ENCODE assay signal across 23 cellular contexts in the genomic region with DNA sequence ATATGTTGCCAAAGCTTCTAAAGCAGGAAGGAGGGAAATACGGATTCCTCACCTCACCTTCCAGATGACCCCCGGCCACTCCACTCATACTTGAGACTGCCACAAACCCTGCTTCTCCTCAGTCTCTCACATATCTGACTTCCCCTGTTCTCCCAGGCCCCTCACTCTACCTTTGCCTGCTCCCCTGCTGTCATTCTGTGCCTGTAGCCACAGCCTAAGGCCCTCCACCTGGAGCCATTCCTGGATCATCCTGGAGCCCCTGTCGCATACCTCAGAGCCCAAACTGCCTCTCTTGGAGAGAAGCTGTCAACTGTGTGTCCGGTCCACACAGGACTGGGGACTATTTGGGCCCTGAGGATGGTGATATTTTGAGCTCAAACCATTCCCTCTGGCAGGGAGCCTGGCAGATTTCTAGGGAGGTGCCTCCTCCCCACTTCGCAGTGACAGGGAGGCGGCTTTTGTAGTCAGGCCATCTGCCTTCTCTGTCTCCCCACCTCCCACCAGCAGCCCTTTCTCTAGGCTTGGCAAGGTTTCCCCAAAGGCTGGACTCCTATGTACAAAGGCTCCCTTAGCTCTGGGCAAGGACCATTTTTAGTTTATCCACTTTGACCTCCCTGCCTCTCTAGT. TPM values are rescaled to one million over a fixed set of nuclear protein-coding genes. Genes with fewer than 3 reads are reported as not detected.
DNase-seq lines count a peak whose midpoint lies in the region; ATAC-seq and TF ChIP-seq lines count a peak whose summit lies in the region.
"Had no signal": no experiment of that assay in that cellular context is flagged by ENCODE, and none has a peak within 500 bp of the region (broad histone marks: within the 10 kb centered on the region; RNA-seq: fewer than 3 reads in every experiment).

No MANE protein-coding gene starts in this region.

- H3K9me3 ChIP-seq in heart left ventricle, result no peaks in the 10 kb centered on the region
- H3K9me3 ChIP-seq: tibial nerve had no signal

- H3K4me1 ChIP-seq in heart left ventricle, result peaks cover 0 to 39% (median 24%) of the 10 kb centered on the region in 12 donors

- WGBS in heart left ventricle, 4 donors, result 61 to 77% (median 66%) methylated on average over 6 of the region's 6 CpGs

- H3K4me3 ChIP-seq in heart left ventricle, result no peak overlapping the region
- H3K4me3 ChIP-seq: cardiac muscle cell, PC-9, tibial nerve had no signal

- no peak for TF ChIP-seq POLR2A in heart left ventricle (IDR thresholded peaks at IDR 0.05)

- H3K36me3 Mint-ChIP-seq in brain, result peaks cover 18% of the 10 kb centered on the region

- peak in 2 of 5 donors; percentile 32 to 52 for DNase-seq in heart left ventricle
- no peak for DNase-seq in cardiac septum (ENCODE audit: low spot score)
- DNase-seq in medulla oblongata (ENCODE audit: extremely low spot score), result peak; percentile 40
- no peak for DNase-seq in stimulated activated CD4-positive, alpha-beta T cell treated with anti-CD3 and anti-CD28 coated beads, Interleukin-4, amount 100 ng/mL, for 4 hours
- DNase-seq: activated CD4-positive, alpha-beta T cell treated with anti-CD3 and anti-CD28 coated beads for 1 hour; activated CD8-positive, alpha-beta memory T cell treated with anti-CD3 and anti-CD28 coated beads, Interleukin-2, amount 10 ng/mL, durations not matched to agents 7 days and 5 days; effector memory CD4-positive, alpha-beta T cell; immature natural killer cell; naive thymus-derived CD8-positive, alpha-beta T cell; NCI-H187 treated with DMSO at 0.1 percent for 48 hours; NCI-H526; PC-9; T-helper 9 cell had no signal

- H3K4me1 Mint-ChIP-seq in brain, result peaks cover 61% of the 10 kb centered on the region

- intact Hi-C loops in heart left ventricle (cut with DNase I) (no loop called here), cardiac septum (cut with DNase I) (no loop called here)

- H3K27ac Mint-ChIP-seq in brain, result peak overlapping the region in 4 of 5 experiments; percentile 91 to 99 (median 96)
- H3K27ac Mint-ChIP-seq: activated CD8-positive, alpha-beta memory T cell treated with anti-CD3 and anti-CD28 coated beads, Interleukin-2, amount 10 ng/mL, durations not matched to agents 7 days and 5 days; activated T-helper 2 cell treated with anti-CD3 and anti-CD28 coated beads, Interferon-gamma antibody, Interleukin-2, Interleukin-4, amounts not matched to agents 10 μg/mL and 5 μg/mL and 100 μg/mL, durations not matched to agents 14 hours and 24 hours and 36 hours; memory B cell; stimulated activated memory B cell treated with anti-CD40 and anti-IgM and Interleukin-4, amounts not matched to agents 10 μg/mL and 1 μg/mL and 100 μg/mL, for 72 hours had no signal

- peaks cover 0 to 2% (median 0%) of the 10 kb centered on the region in 5 experiments for H3K9me3 Mint-ChIP-seq in brain
- H3K9me3 Mint-ChIP-seq: activated T-helper 2 cell treated with anti-CD3 and anti-CD28 coated beads, Interferon-gamma antibody, Interleukin-2, Interleukin-4, amounts not matched to agents 10 μg/mL and 5 μg/mL and 100 μg/mL, durations not matched to agents 14 hours and 24 hours and 36 hours; immature natural killer cell; memory B cell; naive thymus-derived CD8-positive, alpha-beta T cell; stimulated activated memory B cell treated with anti-CD40 and anti-IgM and Interleukin-4, amounts not matched to agents 10 μg/mL and 1 μg/mL and 100 μg/mL, for 72 hours had no signal

- H3K27me3 Mint-ChIP-seq in brain, result peaks cover 24% of the 10 kb centered on the region

- peaks cover 0 to 19% (median 16%) of the 10 kb centered on the region in 9 donors for H3K36me3 ChIP-seq in heart left ventricle

- H3K27ac ChIP-seq in heart left ventricle, result peak overlapping the region in 11 of 12 donors; percentile 18 to 82 (median 76)
- H3K27ac ChIP-seq: cardiac muscle cell, PC-9, tibial nerve had no signal

- peak in 3 of 4 donors; percentile 9 to 28 (median 11) for ATAC-seq in heart left ventricle
- ATAC-seq in HG02938 (IDR thresholded peaks at IDR 0.05; ENCODE audit: unreplicated experiment), result no peak
- ATAC-seq in GM18873 (IDR thresholded peaks at IDR 0.05; ENCODE audit: low FRiP score, unreplicated experiment), result no peak
- no peak for ATAC-seq in HG02885 (IDR thresholded peaks at IDR 0.05; ENCODE audit: poor library complexity, unreplicated experiment)
- ATAC-seq: activated CD8-positive, alpha-beta memory T cell treated with anti-CD3 and anti-CD28 coated beads, Interleukin-2, amount 10 ng/mL, durations not matched to agents 7 days and 5 days; naive thymus-derived CD8-positive, alpha-beta T cell; stimulated activated memory B cell treated with anti-CD40 and anti-IgM and Interleukin-4, amounts not matched to agents 10 μg/mL and 1 μg/mL and 100 μg/mL, for 72 hours had no signal

- no peak for TF ChIP-seq CTCF in heart left ventricle (IDR thresholded peaks at IDR 0.05)
- TF ChIP-seq CTCF in brain (conservative IDR thresholded peaks at IDR 0.05), result no peak

- H3K4me3 Mint-ChIP-seq in brain, result peak overlapping the region; percentile 41 to 77 (median 53)
- H3K4me3 Mint-ChIP-seq: activated CD8-positive, alpha-beta memory T cell treated with anti-CD3 and anti-CD28 coated beads, Interleukin-2, amount 10 ng/mL, durations not matched to agents 7 days and 5 days; immature natural killer cell; memory B cell; stimulated activated memory B cell treated with anti-CD40 and anti-IgM and Interleukin-4, amounts not matched to agents 10 μg/mL and 1 μg/mL and 100 μg/mL, for 72 hours had no signal

- no peaks in the 10 kb centered on the region for H3K27me3 ChIP-seq in heart left ventricle
- H3K27me3 ChIP-seq: cardiac muscle cell, tibial nerve had no signal

RNA-seq across cellular contexts. Expression of a gene that starts 2.3 kb away (rescaled TPM):
- total RNA-seq in heart left ventricle (10 to 100 TPM; 51.1 to 75.4 (median 58.3) TPM), cardiac septum (56.4 TPM)
- polyA plus RNA-seq in heart left ventricle (10 to 100 TPM; 52.7 to 61.8 TPM), brain (ENCODE audit: insufficient read depth, low read depth, low replicate concordance) (95.0 TPM)

RNA-seq across cellular contexts. Expression of a gene that starts 6.3 kb away (rescaled TPM):
- total RNA-seq in heart left ventricle, result 100 to 1,000 TPM in 1 of 9 donors, 10 to 100 TPM in 8; 63.2 to 105 (median 73.2) TPM
- 10 to 100 TPM; 50.6 to 56.2 TPM for polyA plus RNA-seq in heart left ventricle
- total RNA-seq in cardiac septum, result 66.8 TPM
- 176 TPM for polyA plus RNA-seq in brain (ENCODE audit: insufficient read depth, low read depth, low replicate concordance)

RNA-seq across cellular contexts. Expression of a gene that starts 41.3 kb away (rescaled TPM):
- total RNA-seq in heart left ventricle, result 1 to 10 TPM in 1 of 9 donors, under 1 TPM in 1, not detected in 7; 0.80 to 1.3 TPM
- under 1 TPM; 0.14 to 0.46 TPM for polyA plus RNA-seq in heart left ventricle
- not detected for total RNA-seq in cardiac septum
- polyA plus RNA-seq in brain (ENCODE audit: insufficient read depth, low read depth, low replicate concordance), result 0.25 TPM
- total RNA-seq: activated CD8-positive, alpha-beta memory T cell treated with anti-CD3 and anti-CD28 coated beads, Interleukin-2, amount 10 ng/mL, durations not matched to agents 7 days and 5 days; activated T-helper 2 cell treated with anti-CD3 and anti-CD28 coated beads, Interferon-gamma antibody, Interleukin-2, Interleukin-4, amounts not matched to agents 10 μg/mL and 5 μg/mL and 100 μg/mL, durations not matched to agents 14 hours and 24 hours and 36 hours; cardiac muscle cell; M059J; naive thymus-derived CD8-positive, alpha-beta T cell; PC-9 had no signal
- polyA plus RNA-seq: cardiac muscle cell; immature natural killer cell; naive thymus-derived CD8-positive, alpha-beta T cell had no signal

RNA-seq across cellular contexts. Expression of a gene that starts 43.9 kb away (rescaled TPM):
- total RNA-seq in heart left ventricle, result 10 to 100 TPM in 6 of 9 donors, 1 to 10 TPM in 3; 5.8 to 36.1 (median 21.8) TPM
- 10 to 100 TPM in 1 of 2 donors, 1 to 10 TPM in 1; 6.1 to 20.2 TPM for polyA plus RNA-seq in heart left ventricle
- total RNA-seq in cardiac septum, result 25.8 TPM
- 43.8 TPM for polyA plus RNA-seq in brain (ENCODE audit: insufficient read depth, low read depth, low replicate concordance)

Comparison
In these comparisons a context has a peak if more than half of its experiments do, and no peak if none do; other contexts are left out.
1. ATAC-seq: peak in heart left ventricle (3 of 4); none in HG02938 (single experiment), GM18873 (single experiment) and HG02885 (single experiment).